1 cellular context compared by ENCODE assay signal in the genomic region with DNA sequence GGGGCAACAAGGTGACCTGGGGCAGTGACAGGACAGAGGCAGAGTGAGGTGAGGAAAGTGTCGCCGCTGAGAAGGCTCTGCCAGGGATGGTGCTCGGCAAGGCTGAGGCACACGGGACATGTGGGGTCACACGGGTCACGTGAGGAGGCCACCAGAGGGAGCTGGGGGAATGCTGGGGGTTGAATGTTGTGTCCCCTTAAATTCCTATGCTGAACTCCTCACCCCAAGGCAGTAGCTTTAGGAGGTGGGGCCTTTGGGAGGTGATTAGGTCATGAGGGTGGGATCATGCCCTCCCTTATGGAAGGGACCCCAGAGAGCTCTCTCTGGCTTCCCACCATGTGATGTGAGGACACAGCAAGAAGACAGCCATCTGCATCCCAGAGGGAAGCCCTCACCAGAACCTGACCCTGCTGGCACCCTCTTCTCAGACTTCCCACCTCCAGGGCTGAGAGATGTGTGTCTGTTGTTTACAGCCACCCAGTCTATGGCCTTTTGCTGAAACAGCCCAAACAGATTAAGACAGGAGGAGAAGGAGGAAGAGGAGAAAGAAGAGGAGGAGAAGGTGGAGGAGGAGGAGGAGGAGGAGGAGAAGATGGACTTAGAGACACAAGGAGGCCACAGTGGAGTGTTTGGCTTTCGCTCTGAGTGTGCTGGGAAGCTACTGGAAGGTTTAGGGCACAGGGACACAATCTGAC.
TF ChIP-seq lines count a peak whose summit lies in the region.

No MANE protein-coding gene starts in this region.

TF ChIP-seq in H1, 55 proteins besides CTCF, POLR2A, EP300 and RAD21:
- TF ChIP-seq SIRT6 (IDR thresholded peaks at IDR 0.05; ENCODE audit: low read length) (no peak), TAF7 (optimal IDR thresholded peaks at IDR 0.05; ENCODE audit: borderline replicate concordance, low read depth, low read length) (no peak), BACH1 (IDR thresholded peaks at IDR 0.05; ENCODE audit: low read length) (no peak), FOSL1 (IDR thresholded peaks at IDR 0.05; ENCODE audit: insufficient read depth, low read depth, low read length) (no peak), SAP30 (IDR thresholded peaks at IDR 0.05; ENCODE audit: insufficient read depth, insufficient replicate concordance, low read length) (no peak), NANOG (IDR thresholded peaks at IDR 0.05; ENCODE audit: insufficient read depth, low read depth, low read length, poor library complexity, severe bottlenecking) (no peak), SP2 (IDR thresholded peaks at IDR 0.05; ENCODE audit: low read length) (no peak), RXRA (IDR thresholded peaks at IDR 0.05; ENCODE audit: insufficient read depth, low read depth, low read length) (no peak), KDM5A (IDR thresholded peaks at IDR 0.05; ENCODE audit: low read length) (no peak), E2F6 (IDR thresholded peaks at IDR 0.05) (no peak), CREB1 (IDR thresholded peaks at IDR 0.05) (no peak), KDM4A (IDR thresholded peaks at IDR 0.05; ENCODE audit: low read depth, low read length, severe bottlenecking) (no peak), BRCA1 (IDR thresholded peaks at IDR 0.05; ENCODE audit: low read depth, low read length) (no peak), ATF3 (IDR thresholded peaks at IDR 0.05; ENCODE audit: insufficient read depth, low read depth, low read length) (no peak), ASH2L (IDR thresholded peaks at IDR 0.05; ENCODE audit: low read length) (no peak), JUND (IDR thresholded peaks at IDR 0.05; ENCODE audit: low read length) (no peak), RBBP5 (IDR thresholded peaks at IDR 0.05; ENCODE audit: borderline replicate concordance, low read depth, low read length) (no peak), RFX5 (IDR thresholded peaks at IDR 0.05; ENCODE audit: borderline replicate concordance, low read depth, low read length) (no peak)
- TF ChIP-seq, protein P1, sequence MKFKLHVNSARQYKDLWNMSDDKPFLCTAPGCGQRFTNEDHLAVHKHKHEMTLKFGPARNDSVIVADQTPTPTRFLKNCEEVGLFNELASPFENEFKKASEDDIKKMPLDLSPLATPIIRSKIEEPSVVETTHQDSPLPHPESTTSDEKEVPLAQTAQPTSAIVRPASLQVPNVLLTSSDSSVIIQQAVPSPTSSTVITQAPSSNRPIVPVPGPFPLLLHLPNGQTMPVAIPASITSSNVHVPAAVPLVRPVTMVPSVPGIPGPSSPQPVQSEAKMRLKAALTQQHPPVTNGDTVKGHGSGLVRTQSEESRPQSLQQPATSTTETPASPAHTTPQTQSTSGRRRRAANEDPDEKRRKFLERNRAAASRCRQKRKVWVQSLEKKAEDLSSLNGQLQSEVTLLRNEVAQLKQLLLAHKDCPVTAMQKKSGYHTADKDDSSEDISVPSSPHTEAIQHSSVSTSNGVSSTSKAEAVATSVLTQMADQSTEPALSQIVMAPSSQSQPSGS (IDR thresholded peaks at IDR 0.05; ENCODE audit: low read length): no peak
TF ChIP-seq in H1: peak in this region for 0.
